In genomic region chr1:25329336-25329735, GRCh38 we compare ENCODE assay signal across 11 cellular contexts. TPM values are rescaled to one million over a fixed set of nuclear protein-coding genes. Genes with fewer than 3 reads are reported as not detected.
"Had no signal": no experiment of that assay in that cellular context is flagged by ENCODE, and none has a peak within 500 bp of the region (broad histone marks: within the 10 kb centered on the region; RNA-seq: fewer than 3 reads in every experiment).

No MANE protein-coding gene starts in this region.

RNA-seq across cellular contexts. Expression of gene RHD, which starts 57.0 kb away (rescaled TPM):
- total RNA-seq: activated naive CD4-positive, alpha-beta T cell treated with anti-CD3 and anti-CD28 coated beads for 36 hours; cardiac muscle cell; chondrocyte; foreskin keratinocyte; hepatocyte; left ventricle myocardium superior; mammary epithelial cell; mesothelial cell of epicardium; pulmonary artery endothelial cell; suprapubic skin; tibial nerve had no signal
